ENCODE assay signal across 2 cellular contexts in genomic region chr5:83494666-83495065, GRCh38.
TF ChIP-seq lines count a peak whose summit lies in the region.

No MANE protein-coding gene starts in this region.

TF ChIP-seq in GM23338, 12 proteins besides CTCF, POLR2A, EP300 and RAD21:
- TF ChIP-seq NANOG (IDR thresholded peaks at IDR 0.05; ENCODE audit: borderline replicate concordance) (no peak), CREB1 (CRISPR knock-in tag; IDR thresholded peaks at IDR 0.05; ENCODE audit: low read depth) (no peak), ZNF331 (CRISPR knock-in tag; IDR thresholded peaks at IDR 0.05; ENCODE audit: low read depth) (no peak), ZNF462 (CRISPR knock-in tag; IDR thresholded peaks at IDR 0.05) (no peak), ZNF114 (CRISPR knock-in tag; IDR thresholded peaks at IDR 0.05) (no peak), JUNB (IDR thresholded peaks at IDR 0.05; ENCODE audit: unreplicated experiment) (no peak), POLR2AphosphoS5 (IDR thresholded peaks at IDR 0.05; ENCODE audit: low read depth) (no peak), EZH2 (IDR thresholded peaks at IDR 0.05; ENCODE audit: low read depth, unreplicated experiment) (no peak), ETS1 (IDR thresholded peaks at IDR 0.05) (no peak), REST (IDR thresholded peaks at IDR 0.05; ENCODE audit: unreplicated experiment) (no peak), EZH2phosphoT487 (IDR thresholded peaks at IDR 0.05; ENCODE audit: unreplicated experiment) (no peak)

TF ChIP-seq in H1, 55 proteins besides CTCF, POLR2A, EP300 and RAD21:
- TF ChIP-seq CEBPB (IDR thresholded peaks at IDR 0.05; ENCODE audit: low read depth, low read length) (peak; percentile 81), POLR2AphosphoS5 (IDR thresholded peaks at IDR 0.05; ENCODE audit: low read depth, low read length) (peak; percentile 30; the same call in 1 of the 2 replicates), CREB1 (IDR thresholded peaks at IDR 0.05) (no peak)
